In genomic region chr15:74395319-74396145, GRCh38 we compare ENCODE assay signal across 1 cellular context.
TF ChIP-seq lines count a peak whose summit lies in the region.

No MANE protein-coding gene starts in this region.

TF ChIP-seq in H1, 55 proteins besides CTCF, POLR2A, EP300 and RAD21:
- TF ChIP-seq SRF (IDR thresholded peaks at IDR 0.05; ENCODE audit: low read depth, low read length) (no peak), YY1 (IDR thresholded peaks at IDR 0.05; ENCODE audit: low read depth, low read length) (no peak), POLR2AphosphoS5 (IDR thresholded peaks at IDR 0.05; ENCODE audit: low read depth, low read length) (no peak), HDAC6 (IDR thresholded peaks at IDR 0.05; ENCODE audit: low read depth, low read length) (no peak), SP2 (IDR thresholded peaks at IDR 0.05; ENCODE audit: low read length) (no peak), RBBP5 (IDR thresholded peaks at IDR 0.05; ENCODE audit: borderline replicate concordance, low read depth, low read length) (no peak), KDM5A (IDR thresholded peaks at IDR 0.05; ENCODE audit: low read length) (no peak), SIX5 (IDR thresholded peaks at IDR 0.05; ENCODE audit: low read depth, low read length) (no peak), POU5F1 (IDR thresholded peaks at IDR 0.05; ENCODE audit: low read depth, low read length) (no peak), GTF2F1 (IDR thresholded peaks at IDR 0.05; ENCODE audit: borderline replicate concordance, low read depth, low read length) (no peak), ASH2L (IDR thresholded peaks at IDR 0.05; ENCODE audit: low read length) (no peak), EZH2 (IDR thresholded peaks at IDR 0.05; ENCODE audit: low read depth, low read length, severe bottlenecking) (no peak), KDM4A (IDR thresholded peaks at IDR 0.05; ENCODE audit: low read depth, low read length, severe bottlenecking) (no peak), RXRA (IDR thresholded peaks at IDR 0.05; ENCODE audit: insufficient read depth, low read depth, low read length) (no peak)
TF ChIP-seq in H1: peak in this region for 0.
